In the genomic region with DNA sequence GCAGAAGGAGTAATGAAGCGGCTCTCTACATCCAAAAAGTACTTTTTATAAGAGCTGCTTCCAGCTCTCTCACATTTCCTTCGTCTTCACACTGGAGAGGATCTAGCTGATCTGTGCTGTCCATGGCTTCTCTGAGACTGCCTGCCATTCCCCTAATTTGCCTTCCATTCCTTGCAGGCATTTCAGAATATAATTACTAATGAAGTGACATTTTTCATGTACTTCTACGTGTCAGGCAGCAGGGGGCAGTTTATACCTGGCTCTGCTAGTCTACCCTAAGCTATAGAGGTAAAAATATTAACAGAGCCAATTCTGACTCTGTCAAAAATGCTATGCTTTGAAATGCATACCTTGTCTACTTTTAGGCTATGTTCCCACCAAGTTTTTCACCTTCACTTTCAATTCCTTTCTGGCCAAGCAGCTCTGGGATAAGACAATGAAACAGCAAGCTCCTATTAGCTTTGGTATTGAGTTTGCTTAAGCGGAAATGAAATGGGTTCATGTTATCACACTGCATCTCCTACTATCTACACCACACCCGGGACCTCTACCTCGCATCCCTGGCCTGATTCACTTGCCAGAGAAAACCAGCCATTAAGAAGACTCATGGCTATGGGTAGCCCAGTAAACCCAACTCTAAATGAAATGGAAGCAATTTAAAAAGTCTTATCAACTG, we compare ENCODE assay signal across 1 cellular context.
TF ChIP-seq lines count a peak whose summit lies in the region.

No MANE protein-coding gene starts in this region.

TF ChIP-seq in HepG2, 621 proteins besides CTCF, POLR2A, EP300 and RAD21:
- TF ChIP-seq, protein P1, sequence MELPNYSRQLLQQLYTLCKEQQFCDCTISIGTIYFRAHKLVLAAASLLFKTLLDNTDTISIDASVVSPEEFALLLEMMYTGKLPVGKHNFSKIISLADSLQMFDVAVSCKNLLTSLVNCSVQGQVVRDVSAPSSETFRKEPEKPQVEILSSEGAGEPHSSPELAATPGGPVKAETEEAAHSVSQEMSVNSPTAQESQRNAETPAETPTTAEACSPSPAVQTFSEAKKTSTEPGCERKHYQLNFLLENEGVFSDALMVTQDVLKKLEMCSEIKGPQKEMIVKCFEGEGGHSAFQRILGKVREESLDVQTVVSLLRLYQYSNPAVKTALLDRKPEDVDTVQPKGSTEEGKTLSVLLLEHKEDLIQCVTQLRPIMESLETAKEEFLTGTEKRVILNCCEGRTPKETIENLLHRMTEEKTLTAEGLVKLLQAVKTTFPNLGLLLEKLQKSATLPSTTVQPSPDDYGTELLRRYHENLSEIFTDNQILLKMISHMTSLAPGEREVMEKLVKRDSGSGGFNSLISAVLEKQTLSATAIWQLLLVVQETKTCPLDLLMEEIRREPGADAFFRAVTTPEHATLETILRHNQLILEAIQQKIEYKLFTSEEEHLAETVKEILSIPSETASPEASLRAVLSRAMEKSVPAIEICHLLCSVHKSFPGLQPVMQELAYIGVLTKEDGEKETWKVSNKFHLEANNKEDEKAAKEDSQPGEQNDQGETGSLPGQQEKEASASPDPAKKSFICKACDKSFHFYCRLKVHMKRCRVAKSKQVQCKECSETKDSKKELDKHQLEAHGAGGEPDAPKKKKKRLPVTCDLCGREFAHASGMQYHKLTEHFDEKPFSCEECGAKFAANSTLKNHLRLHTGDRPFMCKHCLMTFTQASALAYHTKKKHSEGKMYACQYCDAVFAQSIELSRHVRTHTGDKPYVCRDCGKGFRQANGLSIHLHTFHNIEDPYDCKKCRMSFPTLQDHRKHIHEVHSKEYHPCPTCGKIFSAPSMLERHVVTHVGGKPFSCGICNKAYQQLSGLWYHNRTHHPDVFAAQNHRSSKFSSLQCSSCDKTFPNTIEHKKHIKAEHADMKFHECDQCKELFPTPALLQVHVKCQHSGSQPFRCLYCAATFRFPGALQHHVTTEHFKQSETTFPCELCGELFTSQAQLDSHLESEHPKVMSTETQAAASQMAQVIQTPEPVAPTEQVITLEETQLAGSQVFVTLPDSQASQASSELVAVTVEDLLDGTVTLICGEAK (IDR thresholded peaks at IDR 0.05) = no peak
- TF ChIP-seq, protein P1 (CRISPR knock-in tag; IDR thresholded peaks at IDR 0.05) = no peak
- TF ChIP-seq SMC3 (IDR thresholded peaks at IDR 0.05; ENCODE audit: low read length) = peak; percentile 89
- no peak for TF ChIP-seq FOXA1 (IDR thresholded peaks at IDR 0.05)
- no peak for TF ChIP-seq FOXA1 (CRISPR knock-in tag; IDR thresholded peaks at IDR 0.05)
- peak; percentile 43; the same call in 1 of the 2 replicates for TF ChIP-seq MIXL1 (CRISPR knock-in tag; IDR thresholded peaks at IDR 0.05)
- peak; percentile 69 for TF ChIP-seq TEAD3 (CRISPR knock-in tag; optimal IDR thresholded peaks at IDR 0.05; ENCODE audit: borderline replicate concordance)
- no peak for TF ChIP-seq CREB1 (IDR thresholded peaks at IDR 0.05)
- 0 out of 2 replicates have a peak, but pooled peaks have one; percentile 24 for TF ChIP-seq CREB1 (CRISPR knock-in tag; IDR thresholded peaks at IDR 0.05)
- peak; percentile 89 for TF ChIP-seq STAG1 (CRISPR knock-in tag; IDR thresholded peaks at IDR 0.05)
- no peak for TF ChIP-seq GZF1 (CRISPR knock-in tag; IDR thresholded peaks at IDR 0.05)
- no peak for TF ChIP-seq BATF2 (CRISPR knock-in tag; IDR thresholded peaks at IDR 0.05)
- TF ChIP-seq, protein P2, sequence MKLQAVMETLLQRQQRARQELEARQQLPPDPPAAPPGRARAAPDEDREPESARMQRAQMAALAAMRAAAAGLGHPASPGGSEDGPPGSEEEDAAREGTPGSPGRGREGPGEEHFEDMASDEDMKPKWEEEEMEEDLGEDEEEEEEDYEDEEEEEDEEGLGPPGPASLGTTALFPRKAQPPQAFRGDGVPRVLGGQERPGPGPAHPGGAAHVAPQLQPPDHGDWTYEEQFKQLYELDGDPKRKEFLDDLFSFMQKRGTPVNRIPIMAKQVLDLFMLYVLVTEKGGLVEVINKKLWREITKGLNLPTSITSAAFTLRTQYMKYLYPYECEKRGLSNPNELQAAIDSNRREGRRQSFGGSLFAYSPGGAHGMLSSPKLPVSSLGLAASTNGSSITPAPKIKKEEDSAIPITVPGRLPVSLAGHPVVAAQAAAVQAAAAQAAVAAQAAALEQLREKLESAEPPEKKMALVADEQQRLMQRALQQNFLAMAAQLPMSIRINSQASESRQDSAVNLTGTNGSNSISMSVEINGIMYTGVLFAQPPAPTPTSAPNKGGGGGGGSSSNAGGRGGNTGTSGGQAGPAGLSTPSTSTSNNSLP (IDR thresholded peaks at IDR 0.05; ENCODE audit: low read depth, low read length) = peak; percentile 67
